ENCODE assay signal across 1 cellular context in the genomic region with DNA sequence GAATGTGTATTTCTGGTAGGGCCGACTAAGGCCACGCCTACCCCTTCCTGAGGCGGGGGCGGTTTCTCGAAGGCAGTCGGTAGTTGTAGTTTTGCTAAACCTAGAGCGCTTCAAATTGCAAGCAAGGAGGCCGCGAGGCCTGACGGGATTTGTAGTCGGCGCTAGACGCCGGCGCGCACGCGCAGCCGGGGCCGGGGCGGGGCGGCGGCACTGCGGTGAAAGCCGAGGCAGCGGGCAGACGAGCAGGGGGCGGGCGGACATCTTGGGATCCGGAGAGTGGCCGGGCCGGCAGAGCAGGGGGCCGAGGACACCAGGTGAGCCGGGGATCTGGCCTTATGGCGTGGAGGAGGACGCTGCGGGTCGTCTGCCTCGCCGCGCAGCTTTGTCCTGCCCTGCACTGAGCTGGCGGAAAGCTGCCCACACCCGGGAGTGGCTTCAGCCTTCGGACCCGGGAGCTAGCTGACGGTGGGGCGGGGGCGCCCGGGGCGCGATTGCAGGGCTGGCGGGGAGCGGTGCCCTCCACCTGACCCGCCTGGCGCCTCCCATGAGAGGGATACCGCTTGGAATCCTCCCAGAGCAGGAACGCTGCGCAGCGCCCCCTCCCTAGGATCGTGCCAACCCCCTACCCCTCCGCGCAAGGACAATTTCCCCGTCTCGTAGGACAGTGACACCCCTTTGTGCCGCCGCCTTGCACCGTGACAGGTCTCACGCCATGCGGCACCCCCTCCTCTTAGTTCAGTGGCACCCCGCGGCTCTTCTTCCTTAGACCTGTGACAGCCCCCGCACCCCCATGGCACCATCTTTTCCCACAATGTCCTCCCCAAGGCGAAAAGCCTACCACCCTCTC.
TF ChIP-seq lines count a peak whose summit lies in the region.

A gene (plus strand): TSS at position 210 of the 847 bp plus-strand sequence. CDS start 2,139 bp downstream, outside the sequence.

TF ChIP-seq in HEK293, 187 proteins besides CTCF, POLR2A, EP300 and RAD21 (continued from another document):
- TF ChIP-seq, protein P1, sequence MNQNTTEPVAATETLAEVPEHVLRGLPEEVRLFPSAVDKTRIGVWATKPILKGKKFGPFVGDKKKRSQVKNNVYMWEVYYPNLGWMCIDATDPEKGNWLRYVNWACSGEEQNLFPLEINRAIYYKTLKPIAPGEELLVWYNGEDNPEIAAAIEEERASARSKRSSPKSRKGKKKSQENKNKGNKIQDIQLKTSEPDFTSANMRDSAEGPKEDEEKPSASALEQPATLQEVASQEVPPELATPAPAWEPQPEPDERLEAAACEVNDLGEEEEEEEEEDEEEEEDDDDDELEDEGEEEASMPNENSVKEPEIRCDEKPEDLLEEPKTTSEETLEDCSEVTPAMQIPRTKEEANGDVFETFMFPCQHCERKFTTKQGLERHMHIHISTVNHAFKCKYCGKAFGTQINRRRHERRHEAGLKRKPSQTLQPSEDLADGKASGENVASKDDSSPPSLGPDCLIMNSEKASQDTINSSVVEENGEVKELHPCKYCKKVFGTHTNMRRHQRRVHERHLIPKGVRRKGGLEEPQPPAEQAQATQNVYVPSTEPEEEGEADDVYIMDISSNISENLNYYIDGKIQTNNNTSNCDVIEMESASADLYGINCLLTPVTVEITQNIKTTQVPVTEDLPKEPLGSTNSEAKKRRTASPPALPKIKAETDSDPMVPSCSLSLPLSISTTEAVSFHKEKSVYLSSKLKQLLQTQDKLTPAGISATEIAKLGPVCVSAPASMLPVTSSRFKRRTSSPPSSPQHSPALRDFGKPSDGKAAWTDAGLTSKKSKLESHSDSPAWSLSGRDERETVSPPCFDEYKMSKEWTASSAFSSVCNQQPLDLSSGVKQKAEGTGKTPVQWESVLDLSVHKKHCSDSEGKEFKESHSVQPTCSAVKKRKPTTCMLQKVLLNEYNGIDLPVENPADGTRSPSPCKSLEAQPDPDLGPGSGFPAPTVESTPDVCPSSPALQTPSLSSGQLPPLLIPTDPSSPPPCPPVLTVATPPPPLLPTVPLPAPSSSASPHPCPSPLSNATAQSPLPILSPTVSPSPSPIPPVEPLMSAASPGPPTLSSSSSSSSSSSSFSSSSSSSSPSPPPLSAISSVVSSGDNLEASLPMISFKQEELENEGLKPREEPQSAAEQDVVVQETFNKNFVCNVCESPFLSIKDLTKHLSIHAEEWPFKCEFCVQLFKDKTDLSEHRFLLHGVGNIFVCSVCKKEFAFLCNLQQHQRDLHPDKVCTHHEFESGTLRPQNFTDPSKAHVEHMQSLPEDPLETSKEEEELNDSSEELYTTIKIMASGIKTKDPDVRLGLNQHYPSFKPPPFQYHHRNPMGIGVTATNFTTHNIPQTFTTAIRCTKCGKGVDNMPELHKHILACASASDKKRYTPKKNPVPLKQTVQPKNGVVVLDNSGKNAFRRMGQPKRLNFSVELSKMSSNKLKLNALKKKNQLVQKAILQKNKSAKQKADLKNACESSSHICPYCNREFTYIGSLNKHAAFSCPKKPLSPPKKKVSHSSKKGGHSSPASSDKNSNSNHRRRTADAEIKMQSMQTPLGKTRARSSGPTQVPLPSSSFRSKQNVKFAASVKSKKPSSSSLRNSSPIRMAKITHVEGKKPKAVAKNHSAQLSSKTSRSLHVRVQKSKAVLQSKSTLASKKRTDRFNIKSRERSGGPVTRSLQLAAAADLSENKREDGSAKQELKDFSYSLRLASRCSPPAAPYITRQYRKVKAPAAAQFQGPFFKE (tag by site-specific recombination; IDR thresholded peaks at IDR 0.05; ENCODE audit: borderline replicate concordance): no peak
- TF ChIP-seq ZNF302 (tag by site-specific recombination; IDR thresholded peaks at IDR 0.05; ENCODE audit: low read depth) (no peak), ZNF623 (tag by site-specific recombination; IDR thresholded peaks at IDR 0.05) (no peak), ZNF629 (tag by site-specific recombination; IDR thresholded peaks at IDR 0.05) (peak; percentile 36; the same call in 1 of the 2 replicates), ZNF830 (tag by site-specific recombination; IDR thresholded peaks at IDR 0.05; ENCODE audit: low read depth) (no peak), ZNF791 (tag by site-specific recombination; IDR thresholded peaks at IDR 0.05) (no peak), ZNF549 (tag by site-specific recombination; IDR thresholded peaks at IDR 0.05) (no peak), WT1 (tag by site-specific recombination; IDR thresholded peaks at IDR 0.05) (peak; percentile 35; the same call in 1 of the 2 replicates), ZNF394 (tag by site-specific recombination; IDR thresholded peaks at IDR 0.05; ENCODE audit: borderline replicate concordance) (no peak), ZSCAN16 (tag by site-specific recombination; IDR thresholded peaks at IDR 0.05) (no peak), KLF1 (tag by site-specific recombination; IDR thresholded peaks at IDR 0.05) (peak; percentile 51), ZNF155 (tag by site-specific recombination; IDR thresholded peaks at IDR 0.05) (no peak), ZFHX2 (tag by site-specific recombination; conservative IDR thresholded peaks at IDR 0.05) (peak; percentile 88), ZNF311 (tag by site-specific recombination; IDR thresholded peaks at IDR 0.05; ENCODE audit: borderline replicate concordance) (no peak), ZNF138 (tag by site-specific recombination; IDR thresholded peaks at IDR 0.05; ENCODE audit: borderline replicate concordance) (no peak)
- TF ChIP-seq, protein P2, sequence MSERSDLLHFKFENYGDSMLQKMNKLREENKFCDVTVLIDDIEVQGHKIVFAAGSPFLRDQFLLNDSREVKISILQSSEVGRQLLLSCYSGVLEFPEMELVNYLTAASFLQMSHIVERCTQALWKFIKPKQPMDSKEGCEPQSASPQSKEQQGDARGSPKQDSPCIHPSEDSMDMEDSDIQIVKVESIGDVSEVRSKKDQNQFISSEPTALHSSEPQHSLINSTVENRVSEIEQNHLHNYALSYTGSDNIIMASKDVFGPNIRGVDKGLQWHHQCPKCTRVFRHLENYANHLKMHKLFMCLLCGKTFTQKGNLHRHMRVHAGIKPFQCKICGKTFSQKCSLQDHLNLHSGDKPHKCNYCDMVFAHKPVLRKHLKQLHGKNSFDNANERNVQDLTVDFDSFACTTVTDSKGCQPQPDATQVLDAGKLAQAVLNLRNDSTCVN (tag by site-specific recombination; optimal IDR thresholded peaks at IDR 0.05): peak; percentile 72
